15 cellular contexts compared by ENCODE assay signal in the genomic region with DNA sequence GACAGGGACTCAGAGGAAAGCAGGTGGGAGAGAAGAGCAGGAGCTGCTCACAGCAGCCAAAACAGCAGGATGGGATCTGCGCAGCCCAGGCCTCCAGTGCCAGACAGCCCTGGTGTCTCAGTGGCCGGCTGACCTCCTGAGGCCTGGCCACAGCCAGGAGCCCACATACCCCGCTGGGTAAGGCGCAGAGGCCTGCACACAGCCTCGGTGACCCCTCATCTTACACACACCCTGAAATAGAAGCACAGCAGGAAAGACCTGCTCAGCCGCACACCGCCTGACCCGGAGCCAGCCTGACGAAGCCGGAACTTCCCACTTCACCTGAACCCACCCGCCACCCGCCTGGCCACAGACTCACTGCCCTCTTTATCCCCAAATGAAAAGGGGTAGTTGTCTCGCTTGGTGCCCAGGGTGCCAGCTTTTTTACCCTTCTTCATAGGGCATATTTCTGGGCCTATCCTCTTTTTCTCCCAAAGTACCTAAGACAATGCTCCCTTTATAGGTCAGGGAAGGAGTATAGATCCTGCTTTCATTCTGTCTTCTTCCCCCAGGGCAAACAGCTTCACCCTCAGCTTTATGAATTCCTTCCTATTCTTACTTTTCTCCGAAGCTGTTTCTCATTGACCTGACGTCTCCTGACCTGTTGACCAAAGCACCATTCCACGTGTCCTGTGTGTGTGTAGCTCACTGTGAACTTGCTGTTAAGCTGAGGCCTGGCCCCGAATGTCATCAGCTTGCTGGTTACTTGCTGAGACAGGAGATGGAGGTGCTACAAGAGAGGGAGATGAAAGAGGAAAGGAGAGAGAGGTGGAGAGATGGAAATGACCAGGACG.
"Had no signal": no experiment of that assay in that cellular context is flagged by ENCODE, and none has a peak within 500 bp of the region (broad histone marks: within the 10 kb centered on the region; RNA-seq: fewer than 3 reads in every experiment).

No MANE protein-coding gene starts in this region.

- H3K4me3 ChIP-seq: coronary artery, lung had no signal

- DNase-seq: activated CD4-positive, alpha-beta T cell treated with anti-CD3 and anti-CD28 coated beads, Interleukin-2, amount 50 U/mL, for 48 hours; activated CD8-positive, alpha-beta memory T cell treated with anti-CD3 and anti-CD28 coated beads, Interleukin-2, amount 50 U/mL, for 48 hours; activated naive CD4-positive, alpha-beta T cell; central memory CD4-positive, alpha-beta T cell; effector CD8-positive, alpha-beta T cell; hippocampal formation; left cardiac atrium; naive thymus-derived CD4-positive, alpha-beta T cell; occipital lobe; stimulated activated CD4-positive, alpha-beta T cell treated with anti-CD3 and anti-CD28 coated beads, Interleukin-4, amount 100 ng/mL, for 1 hour; stimulated activated CD8-positive, alpha-beta memory T cell treated with anti-CD3 and anti-CD28 coated beads, Interleukin-4, amount 100 ng/mL, for 48 hours; stimulated activated naive CD8-positive, alpha-beta T cell treated with anti-CD3 and anti-CD28 coated beads, Interleukin-15, Interleukin-2, amounts not matched to agents 100 U/mL and 50 U/mL, for 24 hours; T-helper 2 cell had no signal

- H3K27ac ChIP-seq: coronary artery had no signal

- ATAC-seq: left cardiac atrium; naive thymus-derived CD4-positive, alpha-beta T cell; stimulated activated naive CD8-positive, alpha-beta T cell treated with anti-CD3 and anti-CD28 coated beads, Interleukin-15, Interleukin-2, amounts not matched to agents 100 U/mL and 50 U/mL, for 24 hours had no signal
